Comparison of ENCODE assay signal across 8 cellular contexts in the genomic region with DNA sequence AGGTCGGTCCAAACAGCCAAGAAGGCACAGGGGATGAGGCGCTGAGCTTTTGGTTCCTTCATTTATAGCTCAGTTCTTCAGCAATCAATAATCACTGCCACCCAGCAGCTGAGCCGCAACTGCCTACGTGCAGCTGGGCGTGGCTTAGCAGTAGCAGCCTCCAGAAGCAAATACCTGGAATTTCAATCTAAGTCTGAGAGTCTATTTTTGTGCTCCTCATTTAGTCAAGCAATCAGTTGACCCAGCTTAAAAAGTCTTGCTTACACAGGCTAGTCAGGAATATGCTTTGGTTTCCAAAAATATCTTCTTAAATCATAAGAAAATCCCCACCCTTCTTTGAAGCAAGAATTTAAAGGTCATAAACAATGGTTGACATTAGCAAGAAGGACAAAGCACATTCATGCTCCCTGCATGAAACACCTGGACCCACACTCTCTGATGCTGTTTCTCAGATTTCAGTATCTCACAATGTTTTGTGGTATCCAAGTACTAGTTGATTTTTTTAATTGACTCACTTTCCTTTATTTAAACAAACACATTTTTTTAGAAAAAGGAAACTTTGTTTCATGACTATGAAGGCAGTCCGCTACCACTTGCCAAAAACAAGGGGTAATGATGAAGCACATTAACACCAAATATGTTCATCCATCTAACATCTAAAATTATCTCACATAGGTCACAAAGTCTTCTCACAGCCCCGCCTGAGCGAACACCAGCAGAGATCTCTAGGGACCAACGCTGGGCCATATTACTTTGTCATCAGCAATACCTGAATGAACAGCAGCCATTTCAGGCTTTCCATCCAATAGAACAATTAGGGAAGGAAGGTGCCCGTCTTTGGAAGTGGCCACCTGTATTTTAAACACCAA.
DNase-seq lines count a peak whose midpoint lies in the region; ATAC-seq, FAIRE-seq and TF ChIP-seq lines count a peak whose summit lies in the region.

No MANE protein-coding gene starts in this region.

- FAIRE-seq in H54 (lab: Jason Lieb, UNC): no peak

- ATAC-seq in GM21786 (IDR thresholded peaks at IDR 0.05; ENCODE audit: unreplicated experiment): peak; percentile 24
- ATAC-seq in activated T-helper 17 cell treated with anti-CD3 and anti-CD28 coated beads, Interleukin-2, amount 50 U/mL, for 72 hours (replicated peaks): peak; percentile 73
- peak in 1 of 2 donors; percentile 15 for ATAC-seq in naive thymus-derived CD8-positive, alpha-beta T cell

- TF ChIP-seq CTCF in GM13976 (IDR thresholded peaks at IDR 0.05; ENCODE audit: borderline replicate concordance, control extremely low read depth, extremely low read depth, insufficient read depth, missing control alignments) (no peak), GM10248 (IDR thresholded peaks at IDR 0.05; ENCODE audit: control extremely low read depth, extremely low read depth, low read depth, missing control alignments) (no peak)

- H3K27me3 Mint-ChIP-seq in activated T-helper 17 cell treated with anti-CD3 and anti-CD28 coated beads, Interleukin-2, amount 50 U/mL, for 72 hours: no peaks in the 10 kb centered on the region
- no peaks in the 10 kb centered on the region for H3K27me3 Mint-ChIP-seq in naive thymus-derived CD8-positive, alpha-beta T cell

- TF ChIP-seq POLR2A in H54 (IDR thresholded peaks at IDR 0.05; ENCODE audit: low read depth, low read length): no peak

- POLR2A ChIA-PET in naive thymus-derived CD8-positive, alpha-beta T cell (lab: Charles Lee): no interaction called here
- POLR2A ChIA-PET in GM10248 (lab: Yijun Ruan, JAX): interaction anchor here (0.6 to 1.1 kb wide), 4 partner anchors 43 to 145 kb away, joined by 3 to 4 read pairs (median 4); no protein-coding TSS in a partner anchor

- in situ Hi-C loops in GM13976 (cut with MboI; ENCODE audit: low sequenced_read_pairs, unreplicated experiment): loop anchor here (10.0 kb wide), 1 partner anchor 144 kb away; the partner anchor contains the start of gene RFTN1

- H3K4me1 Mint-ChIP-seq in activated T-helper 17 cell treated with anti-CD3 and anti-CD28 coated beads, Interleukin-2, amount 50 U/mL, for 72 hours: peaks cover 62% of the 10 kb centered on the region
- H3K4me1 Mint-ChIP-seq in naive thymus-derived CD8-positive, alpha-beta T cell: peaks cover 53 to 86% (median 75%) of the 10 kb centered on the region in 4 donors

- H3K9me3 Mint-ChIP-seq in activated T-helper 17 cell treated with anti-CD3 and anti-CD28 coated beads, Interleukin-2, amount 50 U/mL, for 72 hours: no peaks in the 10 kb centered on the region
- peaks cover 0 to 1% (median 0%) of the 10 kb centered on the region in 9 donors for H3K9me3 Mint-ChIP-seq in naive thymus-derived CD8-positive, alpha-beta T cell

- H3K4me3 Mint-ChIP-seq in activated T-helper 17 cell treated with anti-CD3 and anti-CD28 coated beads, Interleukin-2, amount 50 U/mL, for 72 hours: peak overlapping the region; percentile 67
- H3K4me3 Mint-ChIP-seq in naive thymus-derived CD8-positive, alpha-beta T cell: peak overlapping the region in 3 of 10 donors; percentile 4 to 41 (median 15)

- peak overlapping the region; percentile 99 for H3K27ac Mint-ChIP-seq in activated T-helper 17 cell treated with anti-CD3 and anti-CD28 coated beads, Interleukin-2, amount 50 U/mL, for 72 hours
- peak overlapping the region in 9 of 10 donors; percentile 10 to 87 (median 32) for H3K27ac Mint-ChIP-seq in naive thymus-derived CD8-positive, alpha-beta T cell

- CTCF ChIA-PET in GM10248 (lab: Yijun Ruan, JAX): interaction anchor here (1.0 to 1.2 kb wide), 3 partner anchors 11 to 81 kb away, joined by 3 to 7 read pairs (median 3); no protein-coding TSS in a partner anchor

- H3K36me3 Mint-ChIP-seq in activated T-helper 17 cell treated with anti-CD3 and anti-CD28 coated beads, Interleukin-2, amount 50 U/mL, for 72 hours (ENCODE audit: low read depth): peaks cover 99% of the 10 kb centered on the region
- peaks cover 0 to 56% (median 31%) of the 10 kb centered on the region in 3 donors for H3K36me3 Mint-ChIP-seq in naive thymus-derived CD8-positive, alpha-beta T cell

- DNase-seq in GM13976 (ENCODE audit: low spot score) (peak; percentile 39), GM10248 (ENCODE audit: extremely low spot score) (no peak), H54 (ENCODE audit: insufficient read length, low spot score) (no peak), activated gamma-delta T cell (lab: John Stamatoyannopoulos, UW) (no peak), SK-N-DZ (ENCODE audit: low spot score) (no peak)
- DNase-seq in naive thymus-derived CD8-positive, alpha-beta T cell: no peak
